Comparison of ENCODE assay signal across 1 cellular context in genomic region chr12:124641591-124641990, GRCh38.
TF ChIP-seq lines count a peak whose summit lies in the region.

No MANE protein-coding gene starts in this region.

TF ChIP-seq in IMR-90, 13 proteins besides CTCF, POLR2A, EP300 and RAD21 (continued from another document):
- TF ChIP-seq CEBPB (IDR thresholded peaks at IDR 0.05; ENCODE audit: low read depth, low read length) (no peak), ELK1 (IDR thresholded peaks at IDR 0.05; ENCODE audit: borderline replicate concordance, low read depth, low read length) (no peak), NFE2L2 (IDR thresholded peaks at IDR 0.05; ENCODE audit: low read depth, low read length) (no peak), RCOR1 (IDR thresholded peaks at IDR 0.05; ENCODE audit: insufficient replicate concordance, low read length) (no peak), USF2 (IDR thresholded peaks at IDR 0.05; ENCODE audit: low read depth, low read length) (no peak), CHD1 (IDR thresholded peaks at IDR 0.05; ENCODE audit: low read depth, low read length) (no peak), SMC3 (IDR thresholded peaks at IDR 0.05; ENCODE audit: low read depth, low read length) (no peak), FOS (IDR thresholded peaks at IDR 0.05; ENCODE audit: low read depth, low read length) (no peak), BHLHE40 (IDR thresholded peaks at IDR 0.05; ENCODE audit: low read depth, low read length) (no peak), MXI1 (IDR thresholded peaks at IDR 0.05; ENCODE audit: borderline replicate concordance, low read depth, low read length) (no peak), RFX5 (IDR thresholded peaks at IDR 0.05; ENCODE audit: low read depth, low read length) (no peak)
